8 cellular contexts compared by ENCODE assay signal in genomic region chr16:69564845-69565610, GRCh38. TPM values are rescaled to one million over a fixed set of nuclear protein-coding genes. Genes with fewer than 3 reads are reported as not detected.
DNase-seq lines count a peak whose midpoint lies in the region; ATAC-seq and TF ChIP-seq lines count a peak whose summit lies in the region.

No MANE protein-coding gene starts in this region.

- intact Hi-C loops in ascending aorta (cut with DNase I), result loop anchor here (5.0 to 10.0 kb wide), 3 partner anchors 33 to 190 kb away; partner anchors contain the start of gene NOB1
- intact Hi-C loops in stomach (cut with DNase I; ENCODE audit: low total_unique reads), result no loop called here

- peak overlapping the region; percentile 58 for H3K4me3 ChIP-seq in AG09309 (ENCODE audit: control insufficient read depth, low read depth, low read length)
- H3K4me3 ChIP-seq in ascending aorta, result peak overlapping the region; percentile 87 to 95
- peak overlapping the region; percentile 66 for H3K4me3 ChIP-seq in kidney epithelial cell (ENCODE audit: low read depth, low read length)
- peak overlapping the region; percentile 89 to 100 (median 96) for H3K4me3 ChIP-seq in stomach

- H3K9me3 ChIP-seq in ascending aorta, result no peaks in the 10 kb centered on the region
- no peaks in the 10 kb centered on the region for H3K9me3 ChIP-seq in stomach

- H3K27ac ChIP-seq in ascending aorta (peak overlapping the region; percentile 98 to 99), stomach (peak overlapping the region; percentile 99)

- no peak for TF ChIP-seq POLR2A in stomach (IDR thresholded peaks at IDR 0.05)

- DNase-seq in AG09309 (ENCODE audit: low read depth), result no peak
- DNase-seq in HS-5 (ENCODE audit: low read depth), result peak; percentile 18
- no peak for DNase-seq in ascending aorta (ENCODE audit: low spot score in 2 of 2)
- DNase-seq in kidney epithelial cell (ENCODE audit: low read depth), result no peak
- DNase-seq in stomach, result no peak
- DNase-seq in stimulated activated CD4-positive, alpha-beta T cell treated with anti-CD3 and anti-CD28 coated beads, Interleukin-1b, Interleukin-23, amount 100 ng/mL, for 48 hours, result no peak
- no peak for DNase-seq in GM19240 (ENCODE audit: insufficient read length, low spot score)

- no peak for ATAC-seq in HG03045 (IDR thresholded peaks at IDR 0.05; ENCODE audit: unreplicated experiment)

- H3K36me3 ChIP-seq in ascending aorta (no peaks in the 10 kb centered on the region), kidney epithelial cell (ENCODE audit: control insufficient read depth, insufficient read depth, low read length) (no peaks in the 10 kb centered on the region), stomach (no peaks in the 10 kb centered on the region)

- H3K27me3 ChIP-seq in ascending aorta (no peaks in the 10 kb centered on the region), kidney epithelial cell (ENCODE audit: control insufficient read depth, insufficient read depth, low read length) (no peaks in the 10 kb centered on the region), stomach (no peaks in the 10 kb centered on the region)

- peaks cover 23 to 25% of the 10 kb centered on the region in 2 donors for H3K4me1 ChIP-seq in ascending aorta
- peaks cover 22 to 55% (median 36%) of the 10 kb centered on the region in 4 donors for H3K4me1 ChIP-seq in stomach

- no peak for TF ChIP-seq EP300 in stomach (IDR thresholded peaks at IDR 0.05)

- TF ChIP-seq CTCF in AG09309 (IDR thresholded peaks at IDR 0.05; ENCODE audit: control insufficient read depth, insufficient read depth, low read depth, low read length, missing control alignments), result no peak
- TF ChIP-seq CTCF in ascending aorta (IDR thresholded peaks at IDR 0.05), result no peak
- no peak for TF ChIP-seq CTCF in kidney epithelial cell (IDR thresholded peaks at IDR 0.05; ENCODE audit: insufficient read depth, low read length, poor library complexity, severe bottlenecking)
- TF ChIP-seq CTCF in stomach (IDR thresholded peaks at IDR 0.05), result no peak

- WGBS in stomach, 5 donors, result 1 to 5% (median 2%) methylated on average over 24 of the region's 24 CpGs

RNA-seq across cellular contexts. Expression of gene NFAT5, which starts 0.7 kb away (rescaled TPM):
- total RNA-seq in ascending aorta (48.9 TPM), kidney epithelial cell (20.3 and 29.1 TPM in 2 replicates), stomach (10 to 100 TPM in 4 of 5 donors, 1 to 10 TPM in 1; 9.0 to 57.2 (median 41.0) TPM)
- polyA plus RNA-seq in stomach, result 1 to 10 TPM; 1.2 to 2.2 (median 1.8) TPM
